ENCODE assay signal across 8 cellular contexts in genomic region chr22:42300286-42301071, GRCh38. TPM values are rescaled to one million over a fixed set of nuclear protein-coding genes. Genes with fewer than 3 reads are reported as not detected.
A peak's percentile ranks its signal among the peaks of the same experiment; 100 is the strongest.
DNase-seq lines count a peak whose midpoint lies in the region; ATAC-seq and TF ChIP-seq lines count a peak whose summit lies in the region.

No MANE protein-coding gene starts in this region.

- peak overlapping the region; percentile 34 for H3K27ac ChIP-seq in CD8-positive, alpha-beta T cell (ENCODE audit: low read depth, low read length)
- H3K27ac ChIP-seq in upper lobe of right lung (no peak overlapping the region), tibial artery (no peak overlapping the region)

- H3K9me3 Mint-ChIP-seq in CD8-positive, alpha-beta T cell: no peaks in the 10 kb centered on the region
- no peaks in the 10 kb centered on the region for H3K9me3 Mint-ChIP-seq in WTC11
- H3K9me3 Mint-ChIP-seq in progenitor cell of endocrine pancreas (ENCODE audit: low read depth): no peaks in the 10 kb centered on the region

- H3K27ac Mint-ChIP-seq in CD8-positive, alpha-beta T cell: peak overlapping the region; percentile 86
- H3K27ac Mint-ChIP-seq in WTC11 (peak overlapping the region; percentile 68; the same call in 1 of the 2 replicates), progenitor cell of endocrine pancreas (no peak overlapping the region)

- H3K4me1 ChIP-seq in CD8-positive, alpha-beta T cell (ENCODE audit: insufficient read depth, low read length): peaks cover 87% of the 10 kb centered on the region
- H3K4me1 ChIP-seq in upper lobe of right lung (peaks cover 18% of the 10 kb centered on the region), tibial artery (peaks cover 0 to 18% (median 6%) of the 10 kb centered on the region in 4 donors)

- TF ChIP-seq CTCF in CD8-positive, alpha-beta T cell (IDR thresholded peaks at IDR 0.05): no peak
- TF ChIP-seq CTCF in WTC11 (IDR thresholded peaks at IDR 0.05) (no peak), upper lobe of right lung (IDR thresholded peaks at IDR 0.05) (no peak), progenitor cell of endocrine pancreas (IDR thresholded peaks at IDR 0.05; ENCODE audit: unreplicated experiment) (no peak), tibial artery (IDR thresholded peaks at IDR 0.05) (no peak)

- H3K4me3 ChIP-seq in CD8-positive, alpha-beta T cell (ENCODE audit: low read depth, low read length): peak overlapping the region; percentile 31
- H3K4me3 ChIP-seq in upper lobe of right lung: no peak overlapping the region
- H3K4me3 ChIP-seq in tibial artery: no peak overlapping the region

- no peaks in the 10 kb centered on the region for H3K36me3 Mint-ChIP-seq in CD8-positive, alpha-beta T cell
- H3K36me3 Mint-ChIP-seq in WTC11 (no peaks in the 10 kb centered on the region), progenitor cell of endocrine pancreas (ENCODE audit: insufficient read depth) (no peaks in the 10 kb centered on the region)

- H3K27me3 Mint-ChIP-seq in CD8-positive, alpha-beta T cell (ENCODE audit: low read depth): no peaks in the 10 kb centered on the region
- peaks cover 23% of the 10 kb centered on the region for H3K27me3 Mint-ChIP-seq in WTC11 (ENCODE audit: low read depth)
- peaks cover 30% of the 10 kb centered on the region for H3K27me3 Mint-ChIP-seq in progenitor cell of endocrine pancreas

- H3K4me1 Mint-ChIP-seq in CD8-positive, alpha-beta T cell (ENCODE audit: low read depth): peaks cover 78% of the 10 kb centered on the region
- peaks cover 77% of the 10 kb centered on the region for H3K4me1 Mint-ChIP-seq in WTC11
- peaks cover 11% of the 10 kb centered on the region for H3K4me1 Mint-ChIP-seq in progenitor cell of endocrine pancreas (ENCODE audit: low read depth)

- intact Hi-C loops in CD8-positive, alpha-beta T cell (cut with DNase I, micrococcal nuclease): no loop called here
- intact Hi-C loops in upper lobe of right lung (cut with DNase I): no loop called here
- intact Hi-C loops in head of caudate nucleus (cut with DNase I): no loop called here
- intact Hi-C loops in tibial artery (cut with DNase I; ENCODE audit: low total_unique reads): no loop called here

- POLR2A ChIA-PET in CD8-positive, alpha-beta T cell (lab: Charles Lee): interaction anchor here (1.2 kb wide), 1 partner anchor 12 kb away, joined by 4 read pairs; no protein-coding TSS in a partner anchor
- POLR2A ChIA-PET in WTC11 (lab: Charles Lee): interaction anchor here (0.7 kb wide), 1 partner anchor 20 kb away, joined by 6 read pairs; no protein-coding TSS in a partner anchor

- H3K36me3 ChIP-seq in CD8-positive, alpha-beta T cell (ENCODE audit: insufficient read depth, low read length): no peaks in the 10 kb centered on the region
- H3K36me3 ChIP-seq in upper lobe of right lung (no peaks in the 10 kb centered on the region), tibial artery (no peaks in the 10 kb centered on the region)

- ATAC-seq in CD8-positive, alpha-beta T cell: peak; percentile 88
- ATAC-seq in HG03135 (IDR thresholded peaks at IDR 0.05; ENCODE audit: unreplicated experiment): peak; percentile 60
- peak; percentile 49 for ATAC-seq in WTC11
- ATAC-seq in upper lobe of right lung: peak; percentile 32

- H3K9me3 ChIP-seq in CD8-positive, alpha-beta T cell (ENCODE audit: low read length): no peaks in the 10 kb centered on the region
- no peaks in the 10 kb centered on the region for H3K9me3 ChIP-seq in upper lobe of right lung
- H3K9me3 ChIP-seq in tibial artery: no peaks in the 10 kb centered on the region

- CTCF ChIA-PET in CD8-positive, alpha-beta T cell (lab: Charles Lee): no interaction called here
- CTCF ChIA-PET in WTC11 (lab: Charles Lee): interaction anchor here (0.5 to 4.7 kb wide), 7 partner anchors 14 to 144 kb away, joined by 3 to 22 read pairs (median 4); no protein-coding TSS in a partner anchor

- DNase-seq in CD8-positive, alpha-beta T cell: peak in 4 of 7 experiments; percentile 38 to 70 (median 55)
- DNase-seq in WTC11 (ENCODE audit: low spot score): no peak
- peak; percentile 90 for DNase-seq in germinal center (ENCODE audit: low spot score)
- DNase-seq in upper lobe of right lung: no peak
- no peak for DNase-seq in head of caudate nucleus
- no peak for DNase-seq in progenitor cell of endocrine pancreas (ENCODE audit: low spot score, unreplicated experiment)
- DNase-seq in tibial artery: no peak

- H3K4me3 Mint-ChIP-seq in CD8-positive, alpha-beta T cell: peak overlapping the region; percentile 80
- H3K4me3 Mint-ChIP-seq in WTC11: peak overlapping the region; percentile 56
- H3K4me3 Mint-ChIP-seq in progenitor cell of endocrine pancreas (ENCODE audit: low read depth): no peak overlapping the region

- H3K27me3 ChIP-seq in CD8-positive, alpha-beta T cell (ENCODE audit: insufficient read depth, low read length): no peaks in the 10 kb centered on the region
- H3K27me3 ChIP-seq in upper lobe of right lung: no peaks in the 10 kb centered on the region
- H3K27me3 ChIP-seq in tibial artery: peaks cover 0 to 50% of the 10 kb centered on the region in 2 donors

TF ChIP-seq in WTC11, 78 proteins besides CTCF, POLR2A, EP300 and RAD21 (continues in another document):
- TF ChIP-seq E2F1 (CRISPR knock-in tag; IDR thresholded peaks at IDR 0.05): no peak
- TF ChIP-seq ZNF138 (CRISPR knock-in tag; conservative IDR thresholded peaks at IDR 0.05): no peak
- 0 out of 2 replicates have a peak, but pooled peaks have one; percentile 33 for TF ChIP-seq PRDM15 (CRISPR knock-in tag; IDR thresholded peaks at IDR 0.05)
- no peak for TF ChIP-seq SP1 (CRISPR knock-in tag; conservative IDR thresholded peaks at IDR 0.05)
- no peak for TF ChIP-seq SOX15 (CRISPR knock-in tag; IDR thresholded peaks at IDR 0.05)
- TF ChIP-seq TEAD1 (CRISPR knock-in tag; IDR thresholded peaks at IDR 0.05): no peak
- no peak for TF ChIP-seq ZBTB21 (CRISPR knock-in tag; IDR thresholded peaks at IDR 0.05; ENCODE audit: borderline replicate concordance)
- no peak for TF ChIP-seq MLX (CRISPR knock-in tag; IDR thresholded peaks at IDR 0.05)
- TF ChIP-seq TP53 (CRISPR knock-in tag; IDR thresholded peaks at IDR 0.05): 0 out of 2 replicates have a peak, but pooled peaks have one; percentile 43
- no peak for TF ChIP-seq PREB (CRISPR knock-in tag; IDR thresholded peaks at IDR 0.05; ENCODE audit: borderline replicate concordance)
- TF ChIP-seq CREM (CRISPR knock-in tag; IDR thresholded peaks at IDR 0.05): no peak
- TF ChIP-seq ZNF396 (CRISPR knock-in tag; IDR thresholded peaks at IDR 0.05; ENCODE audit: borderline replicate concordance): no peak
- no peak for TF ChIP-seq MXD4 (CRISPR knock-in tag; IDR thresholded peaks at IDR 0.05; ENCODE audit: borderline replicate concordance)
- TF ChIP-seq ZNF219 (CRISPR knock-in tag; IDR thresholded peaks at IDR 0.05; ENCODE audit: borderline replicate concordance): no peak

RNA-seq across cellular contexts. Expression of gene TCF20, which starts 30.0 kb away (rescaled TPM):
- total RNA-seq in CD8-positive, alpha-beta T cell: 10 to 100 TPM; 50.7 to 60.6 TPM
- total RNA-seq in WTC11 (2021) (68.6 to 77.0 TPM (median 74.3 TPM) in 3 replicates), upper lobe of right lung (47.4 TPM), progenitor cell of endocrine pancreas (66.1 and 68.5 TPM in 2 replicates)

Comparison
In these comparisons a context has a peak if more than half of its experiments do, and no peak if none do; other contexts are left out.
1. ATAC-seq: peak in every context shown above with its lines; median percentile 88 in CD8-positive, alpha-beta T cell; 60 in HG03135; 49 in WTC11; 32 in upper lobe of right lung.
2. DNase-seq: peak in CD8-positive, alpha-beta T cell (4 of 7) and germinal center (single experiment); none in WTC11 (single experiment), upper lobe of right lung (single experiment), head of caudate nucleus (0 of 42), progenitor cell of endocrine pancreas (single experiment) and tibial artery (0 of 2).